Comparison of ENCODE assay signal across 8 cellular contexts in the genomic region with DNA sequence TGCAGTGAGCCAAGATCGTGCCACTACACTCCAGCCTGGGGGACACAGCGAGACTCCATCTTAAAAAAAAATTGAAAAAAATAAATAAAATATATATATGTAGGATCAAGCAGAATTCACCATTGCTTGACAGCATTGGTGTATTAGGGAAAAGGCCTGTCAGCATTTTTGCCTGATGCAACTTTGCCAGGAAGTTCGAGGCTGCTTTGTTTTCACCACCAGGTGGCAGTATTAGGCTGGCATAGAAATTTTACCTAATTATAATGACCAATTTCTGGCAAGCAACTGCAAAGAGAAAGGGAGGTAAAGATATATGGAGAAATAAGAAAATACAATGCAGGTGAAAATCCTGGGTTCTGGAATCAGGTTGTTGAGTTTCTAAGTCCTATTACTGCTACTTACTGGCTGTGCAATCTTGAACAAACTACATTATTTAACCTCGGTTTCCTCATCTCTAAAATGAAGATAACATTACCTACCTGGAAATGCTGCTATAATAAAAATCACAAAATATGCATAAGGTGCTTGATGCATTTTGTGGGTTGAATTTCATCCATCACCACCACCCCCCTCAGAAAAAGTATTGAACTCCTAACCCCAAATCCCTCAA.
DNase-seq lines count a peak whose midpoint lies in the region; ATAC-seq and TF ChIP-seq lines count a peak whose summit lies in the region.

No MANE protein-coding gene starts in this region.

- POLR2A ChIA-PET in AG04449 (lab: Yijun Ruan, JAX), result no interaction called here

- no peaks in the 10 kb centered on the region for H3K36me3 Mint-ChIP-seq in central memory CD8-positive, alpha-beta T cell (ENCODE audit: insufficient read depth)

- CTCF ChIA-PET in AG04449 (lab: Yijun Ruan, JAX), result interaction anchor here (0.7 to 8.7 kb wide), 19 partner anchors 8 to 281 kb away, joined by 3 to 69 read pairs (median 7); no protein-coding TSS in a partner anchor

- no peak overlapping the region for H3K27ac Mint-ChIP-seq in central memory CD8-positive, alpha-beta T cell (ENCODE audit: low read depth)

- no peak for DNase-seq in AG04449 (ENCODE audit: low read depth, low spot score)
- peak; percentile 21 for DNase-seq in GM19240 (ENCODE audit: insufficient read length, low spot score)
- peak; percentile 64 to 87 for DNase-seq in NCI-H446 (lab: John Stamatoyannopoulos, UW)
- peak; percentile 56 for DNase-seq in activated CD4-positive, CD25-positive, alpha-beta regulatory T cell treated with anti-CD3 and anti-CD28 coated beads, Interleukin-2, amount 50 U/mL, for 72 hours
- DNase-seq in central memory CD8-positive, alpha-beta T cell (ENCODE audit: low spot score in 2 of 2), result peak; percentile 34 to 39
- DNase-seq in kidney tubule cell (ENCODE audit: low spot score), result peak; percentile 77
- DNase-seq in stimulated activated CD4-positive, alpha-beta T cell treated with anti-CD3 and anti-CD28 coated beads, TNF-alpha, amount 100 ng/mL, for 4 hours (ENCODE audit: low read depth in 3 of 3), result peak; percentile 9 to 42 (median 41)

- TF ChIP-seq CTCF in AG04449 (IDR thresholded peaks at IDR 0.05; ENCODE audit: insufficient read depth, low read length, missing control alignments), result peak; percentile 62

- no peaks in the 10 kb centered on the region for H3K4me1 Mint-ChIP-seq in central memory CD8-positive, alpha-beta T cell

- H3K9me3 Mint-ChIP-seq in central memory CD8-positive, alpha-beta T cell, result no peaks in the 10 kb centered on the region

- H3K27me3 Mint-ChIP-seq in central memory CD8-positive, alpha-beta T cell, result peaks cover 6% of the 10 kb centered on the region

- no peak overlapping the region for H3K4me3 ChIP-seq in AG04449 (ENCODE audit: low read depth, low read length)

- ATAC-seq in central memory CD8-positive, alpha-beta T cell (replicated peaks; ENCODE audit: extremely low read depth, poor library complexity, severe bottlenecking), result no peak
- no peak for ATAC-seq in HG03442 (IDR thresholded peaks at IDR 0.05; ENCODE audit: unreplicated experiment)

- H3K4me3 Mint-ChIP-seq in central memory CD8-positive, alpha-beta T cell, result no peak overlapping the region
